In genomic region chr20:56391596-56392281, GRCh38 we compare ENCODE assay signal across 8 cellular contexts. TPM values are rescaled to one million over a fixed set of nuclear protein-coding genes. Genes with fewer than 3 reads are reported as not detected.
DNase-seq lines count a peak whose midpoint lies in the region.

AURKA (minus strand) TSS chr20:56392215; CDS start chr20:56388197, 4,018 bp downstream.

- peaks cover 7% of the 10 kb centered on the region for H3K4me1 ChIP-seq in mucosa of stomach (ENCODE audit: control insufficient read depth, insufficient read depth, low read length)

- H3K9ac ChIP-seq in mucosa of stomach (ENCODE audit: low read length) = peak within 1 kb of the TSS; percentile 92

- H3K27me3 ChIP-seq in H7 (ENCODE audit: control insufficient read depth, insufficient read depth, low read length) (no peaks in the 10 kb centered on the region), mucosa of stomach (ENCODE audit: control insufficient read depth, insufficient read depth, low read length) (no peaks in the 10 kb centered on the region)

- H3K4me3 ChIP-seq in H7 (ENCODE audit: insufficient read depth, low read depth, low read length) (peak within 1 kb of the TSS; percentile 100), mucosa of stomach (ENCODE audit: low read length) (peak within 1 kb of the TSS; percentile 77)

- H3K36me3 ChIP-seq in H7 (replicated peaks; ENCODE audit: control insufficient read depth, insufficient read depth, low read length) (peaks cover 28% of the 10 kb centered on the region), mucosa of stomach (ENCODE audit: control insufficient read depth, insufficient read depth, low read length) (no peaks in the 10 kb centered on the region)

- DNase-seq in DMS53 (lab: John Stamatoyannopoulos, UW) (peak; percentile 57), DMS53 treated with DMSO at 0.1 percent for 48 hours (lab: John Stamatoyannopoulos, UW; ENCODE audit: unreplicated experiment) (no peak), H7 (no peak), NCI-H460 (ENCODE audit: extremely low read depth, low read depth) (no peak), dermis microvascular lymphatic vessel endothelial cell (ENCODE audit: low read depth in 2 of 2) (peak in 1 of 2 donors; percentile 22), RPMI8226 (no peak), ureter (ENCODE audit: low spot score) (no peak)

- no peaks in the 10 kb centered on the region for H3K9me3 ChIP-seq in mucosa of stomach (ENCODE audit: control insufficient read depth, low read length)

RNA-seq across cellular contexts. Expression of gene AURKA, which starts in this region (rescaled TPM):
- total RNA-seq in H7 (2014; rRNA removed; shearing (Covaris generic)) = 158 and 160 TPM in 2 replicates
- total RNA-seq in NCI-H460 (2014; rRNA removed; shearing (Covaris generic)) = 176 and 178 TPM in 2 replicates
- 112 and 159 TPM in 2 replicates for polyA plus RNA-seq in NCI-H460 (2014; cell fraction: nucleus; rRNA removed)
- 9.7 and 27.5 TPM in 2 replicates for total RNA-seq in dermis microvascular lymphatic vessel endothelial cell
- 1.6 TPM for total RNA-seq in ureter
